In the genomic region with DNA sequence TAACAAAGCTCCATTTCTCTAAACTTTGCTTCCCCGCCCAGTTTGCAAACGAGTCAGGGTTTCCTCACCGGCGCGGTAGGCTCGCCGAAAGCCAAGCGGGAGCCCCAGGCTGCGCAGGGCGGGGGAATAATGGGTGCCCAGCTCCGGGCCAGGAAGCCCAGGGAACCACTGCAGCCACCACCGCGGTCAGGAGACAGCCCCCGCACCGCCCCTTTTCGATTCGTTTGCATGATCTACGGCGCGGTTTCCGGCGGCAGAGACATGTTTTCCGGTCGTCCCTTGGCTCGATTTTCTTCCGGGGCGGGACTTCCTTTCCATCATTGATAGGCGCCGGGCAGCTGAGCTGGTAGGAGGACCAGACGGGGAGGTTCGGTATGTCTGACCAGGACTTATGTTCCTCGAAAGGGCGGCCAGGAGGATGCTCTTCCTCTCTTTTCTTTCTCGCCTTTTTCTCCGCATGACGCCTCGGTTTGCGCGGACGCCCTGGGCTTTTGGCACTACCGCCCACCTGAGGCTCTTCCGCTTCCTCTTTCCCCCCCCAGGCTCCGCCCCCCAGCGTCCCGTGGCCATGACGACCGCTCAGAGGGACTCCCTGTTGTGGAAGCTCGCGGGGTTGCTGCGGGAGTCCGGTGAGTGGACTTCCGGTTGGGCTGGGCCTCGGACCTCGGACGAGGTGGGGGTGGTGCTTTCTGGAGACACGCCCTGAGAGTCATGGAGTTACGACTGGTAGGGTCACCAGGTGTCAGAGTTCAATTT, we compare ENCODE assay signal across 8 cellular contexts. TPM values are rescaled to one million over a fixed set of nuclear protein-coding genes. Genes with fewer than 3 reads are reported as not detected.
A peak's percentile ranks its signal among the peaks of the same experiment; 100 is the strongest.
DNase-seq lines count a peak whose midpoint lies in the region; ATAC-seq and TF ChIP-seq lines count a peak whose summit lies in the region.

A gene with protein sequence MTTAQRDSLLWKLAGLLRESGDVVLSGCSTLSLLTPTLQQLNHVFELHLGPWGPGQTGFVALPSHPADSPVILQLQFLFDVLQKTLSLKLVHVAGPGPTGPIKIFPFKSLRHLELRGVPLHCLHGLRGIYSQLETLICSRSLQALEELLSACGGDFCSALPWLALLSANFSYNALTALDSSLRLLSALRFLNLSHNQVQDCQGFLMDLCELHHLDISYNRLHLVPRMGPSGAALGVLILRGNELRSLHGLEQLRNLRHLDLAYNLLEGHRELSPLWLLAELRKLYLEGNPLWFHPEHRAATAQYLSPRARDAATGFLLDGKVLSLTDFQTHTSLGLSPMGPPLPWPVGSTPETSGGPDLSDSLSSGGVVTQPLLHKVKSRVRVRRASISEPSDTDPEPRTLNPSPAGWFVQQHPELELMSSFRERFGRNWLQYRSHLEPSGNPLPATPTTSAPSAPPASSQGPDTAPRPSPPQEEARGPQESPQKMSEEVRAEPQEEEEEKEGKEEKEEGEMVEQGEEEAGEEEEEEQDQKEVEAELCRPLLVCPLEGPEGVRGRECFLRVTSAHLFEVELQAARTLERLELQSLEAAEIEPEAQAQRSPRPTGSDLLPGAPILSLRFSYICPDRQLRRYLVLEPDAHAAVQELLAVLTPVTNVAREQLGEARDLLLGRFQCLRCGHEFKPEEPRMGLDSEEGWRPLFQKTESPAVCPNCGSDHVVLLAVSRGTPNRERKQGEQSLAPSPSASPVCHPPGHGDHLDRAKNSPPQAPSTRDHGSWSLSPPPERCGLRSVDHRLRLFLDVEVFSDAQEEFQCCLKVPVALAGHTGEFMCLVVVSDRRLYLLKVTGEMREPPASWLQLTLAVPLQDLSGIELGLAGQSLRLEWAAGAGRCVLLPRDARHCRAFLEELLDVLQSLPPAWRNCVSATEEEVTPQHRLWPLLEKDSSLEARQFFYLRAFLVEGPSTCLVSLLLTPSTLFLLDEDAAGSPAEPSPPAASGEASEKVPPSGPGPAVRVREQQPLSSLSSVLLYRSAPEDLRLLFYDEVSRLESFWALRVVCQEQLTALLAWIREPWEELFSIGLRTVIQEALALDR (plus strand): TSS at position 306 of the 756 bp plus-strand sequence. CDS start 263 bp downstream, at position 569.

- no TSS peak for BruUV-seq in PC-3 (replicated peaks; lab: Mats Ljungman, UMichigan)

- H3K4me2 ChIP-seq in PC-3 (ENCODE audit: low read length) = peak within 1 kb of the TSS; percentile 94

- CTCF ChIA-PET in PC-3 (lab: Charles Lee) = interaction anchor here (0.6 to 0.9 kb wide), 2 partner anchors 43 to 92 kb away, joined by 4 to 5 read pairs; no protein-coding TSS in a partner anchor

- TF ChIP-seq EP300 in Ishikawa (IDR thresholded peaks at IDR 0.05; ENCODE audit: borderline replicate concordance) = no peak

- H3K27me3 ChIP-seq in PC-3 (ENCODE audit: low read length) = no peaks in the 10 kb centered on the region

- no peaks in the 10 kb centered on the region for H3K36me3 ChIP-seq in PC-3 (ENCODE audit: low read depth, low read length)
- no peaks in the 10 kb centered on the region for H3K36me3 ChIP-seq in mucosa of descending colon (ENCODE audit: low read depth)

- H3F3A ChIP-seq in PC-3 (ENCODE audit: low read length, unreplicated experiment) = no peaks in the 10 kb centered on the region

- DNase-seq in DMS114 treated with DMSO at 0.1 percent for 48 hours (lab: John Stamatoyannopoulos, UW; ENCODE audit: unreplicated experiment) (peak; percentile 94), PC-3 (peak; percentile 96), activated T-cell treated with anti-CD3 and anti-CD28 coated beads for 48 hours (ENCODE audit: low read depth) (peak; percentile 86), epithelial cell of prostate (ENCODE audit: low read depth, low spot score) (peak; percentile 70), mucosa of descending colon (peak; percentile 96 to 99 (median 98))
- DNase-seq in stimulated activated CD8-positive, alpha-beta memory T cell treated with anti-CD3 and anti-CD28 coated beads, Interleukin-4, amount 100 ng/mL, for 24 hours (ENCODE audit: low read depth) = peak; percentile 91

- H3K27ac ChIP-seq in PC-3 (ENCODE audit: low read length) (peak within 1 kb of the TSS; percentile 75), epithelial cell of prostate (peak within 1 kb of the TSS; percentile 87)

- intact Hi-C loops in PC-3 (cut with micrococcal nuclease) = loop anchor here (1.0 to 2.0 kb wide), 4 partner anchors 21 to 92 kb away; a partner anchor contains a TSS
- intact Hi-C loops in mucosa of descending colon (cut with DNase I, micrococcal nuclease) = no loop called here

- H3K9me2 ChIP-seq in PC-3 (replicated peaks; ENCODE audit: low read length) = no peaks in the 10 kb centered on the region

- peak within 1 kb of the TSS; percentile 94 for H3K9ac ChIP-seq in PC-3 (ENCODE audit: low read length)

- peak; percentile 92 for ATAC-seq in GM21576 (IDR thresholded peaks at IDR 0.05; ENCODE audit: unreplicated experiment)
- peak; percentile 94 for ATAC-seq in PC-3
- peak; percentile 98 for ATAC-seq in mucosa of descending colon

- no peaks in the 10 kb centered on the region for H4K20me1 ChIP-seq in PC-3 (ENCODE audit: low read length)

- no peak for TF ChIP-seq CTCF in PC-3 (conservative IDR thresholded peaks at IDR 0.05; ENCODE audit: low read depth, low read length)
- TF ChIP-seq CTCF in mucosa of descending colon (IDR thresholded peaks at IDR 0.05) = no peak

- H3K79me2 ChIP-seq in PC-3 (ENCODE audit: low read length) = peaks cover 7% of the 10 kb centered on the region

- no peaks in the 10 kb centered on the region for H3K9me3 ChIP-seq in PC-3 (ENCODE audit: low read length)
- no peaks in the 10 kb centered on the region for H3K9me3 ChIP-seq in mucosa of descending colon

- H2AFZ ChIP-seq in PC-3 (ENCODE audit: low read length) = peak within 1 kb of the TSS; percentile 88

- POLR2A ChIA-PET in PC-3 (lab: Charles Lee; ENCODE audit: unreplicated experiment) = interaction anchor here (0.5 to 1.1 kb wide), 7 partner anchors 26 to 210 kb away, joined by 3 to 11 read pairs (median 5); a partner anchor contains a TSS

- H3K4me1 ChIP-seq in PC-3 (ENCODE audit: insufficient read depth, low read length) (peaks cover 15% of the 10 kb centered on the region), mucosa of descending colon (ENCODE audit: low read depth) (peaks cover 13% of the 10 kb centered on the region)

- TF ChIP-seq RAD21 in Ishikawa (IDR thresholded peaks at IDR 0.05; ENCODE audit: low read depth) = peak; percentile 8; the same call in 1 of the 2 replicates

- H3K4me3 ChIP-seq in PC-3 (ENCODE audit: low read length) = peak within 1 kb of the TSS; percentile 82
- H3K4me3 ChIP-seq in mucosa of descending colon = peak within 1 kb of the TSS; percentile 54

TF ChIP-seq in Ishikawa, 13 proteins besides CTCF, POLR2A, EP300 and RAD21:
- TF ChIP-seq TCF12 (IDR thresholded peaks at IDR 0.05; ENCODE audit: low read depth) (no peak; the same call in 1 of the 2 replicates), ZBTB7A (IDR thresholded peaks at IDR 0.05; ENCODE audit: low read depth) (no peak), CREB1 (IDR thresholded peaks at IDR 0.05; ENCODE audit: low read depth) (peak; percentile 67; the same call in 1 of the 2 replicates), CEBPB (IDR thresholded peaks at IDR 0.05) (no peak), FOXM1 (IDR thresholded peaks at IDR 0.05; ENCODE audit: borderline replicate concordance, low read depth) (no peak), TAF1 (IDR thresholded peaks at IDR 0.05; ENCODE audit: low read depth) (peak; percentile 89), TEAD4 (IDR thresholded peaks at IDR 0.05) (peak; percentile 35; the same call in 1 of the 2 replicates), EGR1 (IDR thresholded peaks at IDR 0.05) (peak; percentile 27; the same call in 1 of the 2 replicates), YY1 (IDR thresholded peaks at IDR 0.05; ENCODE audit: low read depth) (peak; percentile 78), NFIC (IDR thresholded peaks at IDR 0.05) (peak; percentile 73)
- TF ChIP-seq, protein P1, sequence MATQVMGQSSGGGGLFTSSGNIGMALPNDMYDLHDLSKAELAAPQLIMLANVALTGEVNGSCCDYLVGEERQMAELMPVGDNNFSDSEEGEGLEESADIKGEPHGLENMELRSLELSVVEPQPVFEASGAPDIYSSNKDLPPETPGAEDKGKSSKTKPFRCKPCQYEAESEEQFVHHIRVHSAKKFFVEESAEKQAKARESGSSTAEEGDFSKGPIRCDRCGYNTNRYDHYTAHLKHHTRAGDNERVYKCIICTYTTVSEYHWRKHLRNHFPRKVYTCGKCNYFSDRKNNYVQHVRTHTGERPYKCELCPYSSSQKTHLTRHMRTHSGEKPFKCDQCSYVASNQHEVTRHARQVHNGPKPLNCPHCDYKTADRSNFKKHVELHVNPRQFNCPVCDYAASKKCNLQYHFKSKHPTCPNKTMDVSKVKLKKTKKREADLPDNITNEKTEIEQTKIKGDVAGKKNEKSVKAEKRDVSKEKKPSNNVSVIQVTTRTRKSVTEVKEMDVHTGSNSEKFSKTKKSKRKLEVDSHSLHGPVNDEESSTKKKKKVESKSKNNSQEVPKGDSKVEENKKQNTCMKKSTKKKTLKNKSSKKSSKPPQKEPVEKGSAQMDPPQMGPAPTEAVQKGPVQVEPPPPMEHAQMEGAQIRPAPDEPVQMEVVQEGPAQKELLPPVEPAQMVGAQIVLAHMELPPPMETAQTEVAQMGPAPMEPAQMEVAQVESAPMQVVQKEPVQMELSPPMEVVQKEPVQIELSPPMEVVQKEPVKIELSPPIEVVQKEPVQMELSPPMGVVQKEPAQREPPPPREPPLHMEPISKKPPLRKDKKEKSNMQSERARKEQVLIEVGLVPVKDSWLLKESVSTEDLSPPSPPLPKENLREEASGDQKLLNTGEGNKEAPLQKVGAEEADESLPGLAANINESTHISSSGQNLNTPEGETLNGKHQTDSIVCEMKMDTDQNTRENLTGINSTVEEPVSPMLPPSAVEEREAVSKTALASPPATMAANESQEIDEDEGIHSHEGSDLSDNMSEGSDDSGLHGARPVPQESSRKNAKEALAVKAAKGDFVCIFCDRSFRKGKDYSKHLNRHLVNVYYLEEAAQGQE (IDR thresholded peaks at IDR 0.05; ENCODE audit: low read depth) = no peak
- TF ChIP-seq, protein P2, sequence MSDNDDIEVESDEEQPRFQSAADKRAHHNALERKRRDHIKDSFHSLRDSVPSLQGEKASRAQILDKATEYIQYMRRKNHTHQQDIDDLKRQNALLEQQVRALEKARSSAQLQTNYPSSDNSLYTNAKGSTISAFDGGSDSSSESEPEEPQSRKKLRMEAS (IDR thresholded peaks at IDR 0.05) = peak; percentile 64; the same call in 1 of the 2 replicates
- TF ChIP-seq, protein P3, sequence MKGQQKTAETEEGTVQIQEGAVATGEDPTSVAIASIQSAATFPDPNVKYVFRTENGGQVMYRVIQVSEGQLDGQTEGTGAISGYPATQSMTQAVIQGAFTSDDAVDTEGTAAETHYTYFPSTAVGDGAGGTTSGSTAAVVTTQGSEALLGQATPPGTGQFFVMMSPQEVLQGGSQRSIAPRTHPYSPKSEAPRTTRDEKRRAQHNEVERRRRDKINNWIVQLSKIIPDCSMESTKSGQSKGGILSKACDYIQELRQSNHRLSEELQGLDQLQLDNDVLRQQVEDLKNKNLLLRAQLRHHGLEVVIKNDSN (IDR thresholded peaks at IDR 0.05) = peak; percentile 36; the same call in 1 of the 2 replicates

RNA-seq across cellular contexts. Expression of the gene that starts here (rescaled TPM):
- total RNA-seq in PC-3 (2014; rRNA removed) (17.7 and 26.4 TPM in 2 replicates), mucosa of descending colon (10 to 100 TPM; 34.6 to 42.0 (median 39.6) TPM)

Comparison
In these comparisons a context has a peak if more than half of its experiments do, and no peak if none do; other contexts are left out.
1. Peak in every context shown above with its lines: DNase-seq, ATAC-seq, H3K4me3 ChIP-seq and H3K27ac ChIP-seq.